Comparison of ENCODE assay signal across 9 cellular contexts in the genomic region with DNA sequence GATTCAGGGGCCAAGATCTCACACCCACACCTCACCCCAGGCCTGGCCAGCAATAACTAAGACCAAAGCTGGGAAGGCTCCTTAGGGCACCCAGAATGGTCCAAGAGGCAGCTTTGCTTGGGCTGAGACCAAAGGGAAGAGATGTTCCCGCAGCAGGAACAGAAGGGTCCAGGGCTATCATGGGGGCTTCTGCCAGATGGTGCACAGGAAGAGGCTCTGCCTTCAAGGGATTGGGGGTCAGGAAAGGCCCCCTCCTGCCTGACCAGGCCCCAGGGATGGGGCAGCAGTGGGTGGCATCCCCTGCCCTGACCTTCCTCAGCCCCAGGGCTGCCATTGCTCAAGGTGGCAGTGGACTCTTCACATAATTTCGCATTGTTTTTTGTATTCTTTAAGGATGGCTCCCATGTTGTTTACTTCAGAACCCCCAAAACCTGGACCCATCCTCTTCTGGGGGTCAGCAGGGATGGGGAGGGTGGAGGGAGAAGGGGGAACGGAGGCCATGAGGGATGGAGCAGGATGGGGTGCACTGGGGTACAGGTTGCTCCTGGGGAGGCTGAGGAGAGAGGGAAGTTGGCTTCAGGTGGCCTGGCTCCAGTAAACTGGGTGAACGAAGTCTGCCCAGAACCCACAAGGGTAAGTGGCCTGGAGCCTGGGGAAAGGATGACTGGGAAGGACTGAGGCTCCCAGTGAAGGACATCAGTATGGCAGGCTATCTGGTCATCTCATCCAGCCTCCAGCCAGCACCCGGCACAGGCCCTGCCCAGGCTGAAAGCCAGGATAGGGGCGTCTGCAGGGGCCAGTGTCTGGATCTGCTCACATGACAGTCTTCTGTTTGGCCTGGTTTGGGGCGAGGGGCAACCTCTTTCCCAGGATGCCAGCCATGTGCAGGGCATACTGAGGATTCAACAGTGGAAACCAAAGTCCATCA. TPM values are rescaled to one million over a fixed set of nuclear protein-coding genes. Genes with fewer than 3 reads are reported as not detected.
DNase-seq lines count a peak whose midpoint lies in the region; ATAC-seq and TF ChIP-seq lines count a peak whose summit lies in the region.
"Had no signal": no experiment of that assay in that cellular context is flagged by ENCODE, and none has a peak within 500 bp of the region (broad histone marks: within the 10 kb centered on the region; RNA-seq: fewer than 3 reads in every experiment).

No MANE protein-coding gene starts in this region.

- H4K20me1 ChIP-seq in KMS-11 (ENCODE audit: insufficient read depth) = no peaks in the 10 kb centered on the region

- ATAC-seq in CD4-positive, CD25-positive, alpha-beta regulatory T cell (ENCODE audit: low read depth in 2 of 2) = no peak
- ATAC-seq in HG03521 (IDR thresholded peaks at IDR 0.05; ENCODE audit: unreplicated experiment) = no peak

- peaks cover 23% of the 10 kb centered on the region for H3K79me2 ChIP-seq in KMS-11 (ENCODE audit: insufficient read depth, low read depth)

- H2AFZ ChIP-seq in KMS-11 (ENCODE audit: low read depth) = no peak overlapping the region

- no peaks in the 10 kb centered on the region for H3K9me3 ChIP-seq in CD4-positive, CD25-positive, alpha-beta regulatory T cell (ENCODE audit: control insufficient read depth in 2 of 2, low read length in 2 of 2)

- H3K4me1 Mint-ChIP-seq in CD4-positive, CD25-positive, alpha-beta regulatory T cell = peaks cover 0 to 63% (median 47%) of the 10 kb centered on the region in 4 donors
- H3K4me1 Mint-ChIP-seq in brain (peaks cover 51% of the 10 kb centered on the region), neural crest cell (peaks cover 45% of the 10 kb centered on the region)

- H3K27ac Mint-ChIP-seq in CD4-positive, CD25-positive, alpha-beta regulatory T cell = peak overlapping the region; percentile 88 to 98 (median 95)
- H3K27ac Mint-ChIP-seq in brain (peak overlapping the region; percentile 90 to 97 (median 91)), neural crest cell (ENCODE audit: unreplicated experiment) (no peak overlapping the region)

- no peak for DNase-seq in CD4-positive, CD25-positive, alpha-beta regulatory T cell
- no peak for DNase-seq in neural crest cell (ENCODE audit: low read depth, low spot score)
- DNase-seq in RKO (ENCODE audit: low spot score) = no peak
- DNase-seq in GM20000 (ENCODE audit: low spot score) = no peak
- DNase-seq in posterior vena cava (ENCODE audit: low spot score) = no peak
- DNase-seq: NCI-H187 treated with DMSO at 0.1 percent for 48 hours had no signal

- H3K36me3 Mint-ChIP-seq in CD4-positive, CD25-positive, alpha-beta regulatory T cell = peaks cover 4% of the 10 kb centered on the region
- peaks cover 17% of the 10 kb centered on the region for H3K36me3 Mint-ChIP-seq in brain
- peaks cover 10% of the 10 kb centered on the region for H3K36me3 Mint-ChIP-seq in neural crest cell (ENCODE audit: low read depth)

- peak overlapping the region; percentile 94 for H3K4me2 ChIP-seq in KMS-11

- peaks cover 14% of the 10 kb centered on the region for H3K36me3 ChIP-seq in CD4-positive, CD25-positive, alpha-beta regulatory T cell (ENCODE audit: control insufficient read depth, insufficient read depth, low read length)
- H3K36me3 ChIP-seq in KMS-11 (ENCODE audit: insufficient read depth) = no peaks in the 10 kb centered on the region; the same call in 1 of the 2 replicates

- H3K4me3 Mint-ChIP-seq in CD4-positive, CD25-positive, alpha-beta regulatory T cell = peak overlapping the region; percentile 91 to 95 (median 93)
- peak overlapping the region in 3 of 5 experiments; percentile 30 to 83 (median 49) for H3K4me3 Mint-ChIP-seq in brain
- peak overlapping the region; percentile 92 for H3K4me3 Mint-ChIP-seq in neural crest cell

- H3K27me3 ChIP-seq in CD4-positive, CD25-positive, alpha-beta regulatory T cell (ENCODE audit: control insufficient read depth, insufficient read depth, low read length) = no peaks in the 10 kb centered on the region
- no peaks in the 10 kb centered on the region for H3K27me3 ChIP-seq in KMS-11 (ENCODE audit: insufficient read depth, low read depth)

- no peaks in the 10 kb centered on the region for H3K27me3 Mint-ChIP-seq in CD4-positive, CD25-positive, alpha-beta regulatory T cell
- no peaks in the 10 kb centered on the region for H3K27me3 Mint-ChIP-seq in brain
- peaks cover 34% of the 10 kb centered on the region for H3K27me3 Mint-ChIP-seq in neural crest cell (ENCODE audit: low read depth)

- H3K9ac ChIP-seq in KMS-11 = peak overlapping the region; percentile 8; the same call in 1 of the 2 replicates

- peak overlapping the region; percentile 62 for H3K4me3 ChIP-seq in CD4-positive, CD25-positive, alpha-beta regulatory T cell (ENCODE audit: low read depth, low read length)
- no peak overlapping the region for H3K4me3 ChIP-seq in KMS-11 (IDR thresholded peaks at IDR 0.05; ENCODE audit: insufficient read depth, low read depth, low read length)

- intact Hi-C loops in posterior vena cava (cut with DNase I) = loop anchor here in 1 of 2 donors (5.0 to 10.0 kb wide), 2 partner anchors 114 to 521 kb away; a partner anchor contains a TSS

- TF ChIP-seq CTCF in KMS-11 (conservative IDR thresholded peaks at IDR 0.05; ENCODE audit: low read depth, low read length) (no peak), brain (conservative IDR thresholded peaks at IDR 0.05) (no peak), neural crest cell (conservative IDR thresholded peaks at IDR 0.05) (no peak), GM20000 (IDR thresholded peaks at IDR 0.05; ENCODE audit: extremely low read depth, missing control alignments) (no peak)

- H3K27ac ChIP-seq in CD4-positive, CD25-positive, alpha-beta regulatory T cell (ENCODE audit: insufficient read depth, low read length, poor library complexity, severe bottlenecking) = peak overlapping the region; percentile 89
- H3K27ac ChIP-seq in KMS-11 = peak overlapping the region; percentile 93

- H3K4me1 ChIP-seq in CD4-positive, CD25-positive, alpha-beta regulatory T cell (ENCODE audit: control insufficient read depth, insufficient read depth, low read length, poor library complexity, severe bottlenecking) = peaks cover 71% of the 10 kb centered on the region
- H3K4me1 ChIP-seq in KMS-11 (ENCODE audit: low read depth, poor library complexity, severe bottlenecking) = peaks cover 61% of the 10 kb centered on the region

- no peaks in the 10 kb centered on the region for H3K9me3 Mint-ChIP-seq in CD4-positive, CD25-positive, alpha-beta regulatory T cell
- H3K9me3 Mint-ChIP-seq in brain = peaks cover 0 to 3% (median 0%) of the 10 kb centered on the region in 5 experiments
- H3K9me3 Mint-ChIP-seq in neural crest cell = no peaks in the 10 kb centered on the region

RNA-seq across cellular contexts. Expression of a gene that starts 2.6 kb away (rescaled TPM):
- 52.6 TPM for total RNA-seq in CD4-positive, CD25-positive, alpha-beta regulatory T cell
- polyA plus RNA-seq in CD4-positive, CD25-positive, alpha-beta regulatory T cell = 10 to 100 TPM; 18.7 to 27.1 (median 21.2) TPM
- polyA plus RNA-seq in brain (ENCODE audit: insufficient read depth, low read depth, low replicate concordance) = 27.7 TPM
- total RNA-seq in neural crest cell = 88.4 and 91.9 TPM in 2 replicates
- total RNA-seq in posterior vena cava = 10 to 100 TPM; 60.0 to 63.5 TPM

RNA-seq across cellular contexts. Expression of a gene that starts 56.7 kb away (rescaled TPM):
- 212 TPM for total RNA-seq in CD4-positive, CD25-positive, alpha-beta regulatory T cell
- 10 to 100 TPM; 10.2 to 30.4 (median 15.3) TPM for polyA plus RNA-seq in CD4-positive, CD25-positive, alpha-beta regulatory T cell
- 15.5 TPM for polyA plus RNA-seq in brain (ENCODE audit: insufficient read depth, low read depth, low replicate concordance)
- 47.8 and 48.9 TPM in 2 replicates for total RNA-seq in neural crest cell
- 10 to 100 TPM; 29.2 to 37.7 TPM for total RNA-seq in posterior vena cava
